1 cellular context compared by ENCODE assay signal in genomic region chr22:21867528-21868266, GRCh38.
A peak's percentile ranks its signal among the peaks of the same experiment; 100 is the strongest.
TF ChIP-seq lines count a peak whose summit lies in the region.

Gene MAPK1, minus strand, starts transcription at chr22:21867645. Its CDS starts 205 bp downstream, at chr22:21867440.

TF ChIP-seq in SK-N-SH, 30 proteins besides CTCF, POLR2A, EP300 and RAD21 (continued from another document):
- TF ChIP-seq MXI1 (IDR thresholded peaks at IDR 0.05; ENCODE audit: low read depth, low read length) = peak; percentile 70; the same call in 1 of the 2 replicates
- TF ChIP-seq PBX3 (IDR thresholded peaks at IDR 0.05) = peak; percentile 47
- no peak; the same call in 1 of the 2 replicates for TF ChIP-seq ELF1 (IDR thresholded peaks at IDR 0.05)
- no peak for TF ChIP-seq GATA2 (CRISPR knock-in tag; IDR thresholded peaks at IDR 0.05)
- no peak for TF ChIP-seq ZBTB33 (IDR thresholded peaks at IDR 0.05; ENCODE audit: borderline replicate concordance, low read depth)
